In the genomic region with DNA sequence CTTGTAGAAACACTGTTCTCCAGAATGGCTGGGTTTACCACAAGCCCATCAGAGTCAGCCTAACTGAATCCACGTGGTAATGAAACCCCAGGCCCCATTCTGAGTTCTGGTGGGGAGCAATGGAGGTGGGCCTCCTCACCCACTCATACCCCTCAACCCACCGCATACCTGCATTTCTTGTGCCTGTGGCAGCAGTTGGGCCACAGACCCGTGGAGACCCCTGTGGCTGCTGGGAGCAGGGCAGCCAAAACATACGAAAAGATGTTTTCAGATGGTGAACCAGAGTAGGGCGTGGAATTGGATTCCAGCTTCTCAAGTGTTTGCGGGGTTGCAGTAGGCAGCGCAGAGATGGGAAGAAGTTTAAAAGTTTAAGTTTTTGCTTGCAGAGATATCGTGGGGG, we compare ENCODE assay signal across 21 cellular contexts. TPM values are rescaled to one million over a fixed set of nuclear protein-coding genes. Genes with fewer than 3 reads are reported as not detected.
A peak's percentile ranks its signal among the peaks of the same experiment; 100 is the strongest.
DNase-seq lines count a peak whose midpoint lies in the region; ATAC-seq and TF ChIP-seq lines count a peak whose summit lies in the region.
"Had no signal": no experiment of that assay in that cellular context is flagged by ENCODE, and none has a peak within 500 bp of the region (broad histone marks: within the 10 kb centered on the region; RNA-seq: fewer than 3 reads in every experiment).

No MANE protein-coding gene starts in this region.

- CTCF ChIA-PET in CD4-positive, alpha-beta T cell (lab: Charles Lee), result interaction anchor here (2.0 kb wide), 1 partner anchor 17 kb away, joined by 4 read pairs; no protein-coding TSS in a partner anchor

- H3K27me3 ChIP-seq in CD4-positive, alpha-beta T cell (ENCODE audit: control insufficient read depth, insufficient read depth, low read length), result no peaks in the 10 kb centered on the region
- H3K27me3 ChIP-seq in DND-41 (ENCODE audit: insufficient read depth, low read length, poor library complexity) (no peaks in the 10 kb centered on the region), vagina (no peaks in the 10 kb centered on the region)
- H3K27me3 ChIP-seq: BE2C, MG63, Peyer's patch, SJSA1 had no signal

- no peak overlapping the region for H3K27ac ChIP-seq in CD4-positive, alpha-beta T cell (ENCODE audit: low read depth, low read length)
- H3K27ac ChIP-seq in DND-41 (ENCODE audit: low read length) (no peak overlapping the region), vagina (no peak overlapping the region)
- H3K27ac ChIP-seq: A549, Peyer's patch, SJSA1 had no signal

- H3K4me2 ChIP-seq in DND-41 (ENCODE audit: insufficient read depth, low read length), result no peak overlapping the region
- H3K4me2 ChIP-seq: A549 had no signal

- TF ChIP-seq POLR2A in vagina (IDR thresholded peaks at IDR 0.05), result no peak

- H3K36me3 Mint-ChIP-seq in CD4-positive, alpha-beta T cell (ENCODE audit: low read depth), result peaks cover 99% of the 10 kb centered on the region
- H3K36me3 Mint-ChIP-seq in activated T-helper 17 cell treated with anti-CD3 and anti-CD28 coated beads, Interleukin-2, amount 50 U/mL, for 72 hours (ENCODE audit: low read depth), result peaks cover 89% of the 10 kb centered on the region
- peaks cover 12 to 88% (median 29%) of the 10 kb centered on the region in 3 donors for H3K36me3 Mint-ChIP-seq in naive thymus-derived CD8-positive, alpha-beta T cell

- intact Hi-C loops in CD4-positive, alpha-beta T cell (cut with DNase I, micrococcal nuclease), result loop anchor here in 1 of 2 experiments (5.0 kb wide), 1 partner anchor 671 kb away; no protein-coding TSS in a partner anchor
- intact Hi-C loops in vagina (cut with DNase I), result no loop called here

- H3K9me3 Mint-ChIP-seq in CD4-positive, alpha-beta T cell, result no peaks in the 10 kb centered on the region
- H3K9me3 Mint-ChIP-seq in activated T-helper 17 cell treated with anti-CD3 and anti-CD28 coated beads, Interleukin-2, amount 50 U/mL, for 72 hours, result no peaks in the 10 kb centered on the region
- no peaks in the 10 kb centered on the region for H3K9me3 Mint-ChIP-seq in naive thymus-derived CD8-positive, alpha-beta T cell
- H3K9me3 Mint-ChIP-seq: HFFc6 had no signal

- H3K4me1 ChIP-seq in DND-41 (ENCODE audit: insufficient read depth, low read length) (no peaks in the 10 kb centered on the region), vagina (peaks cover 9% of the 10 kb centered on the region)
- H3K4me1 ChIP-seq: A549, BE2C, Peyer's patch had no signal

- H2AFZ ChIP-seq in DND-41 (ENCODE audit: low read depth, low read length), result no peak overlapping the region

- no peak overlapping the region for H3K4me3 Mint-ChIP-seq in CD4-positive, alpha-beta T cell
- H3K4me3 Mint-ChIP-seq in activated T-helper 17 cell treated with anti-CD3 and anti-CD28 coated beads, Interleukin-2, amount 50 U/mL, for 72 hours, result no peak overlapping the region
- peak overlapping the region in 1 of 10 donors; percentile 63 for H3K4me3 Mint-ChIP-seq in naive thymus-derived CD8-positive, alpha-beta T cell
- H3K4me3 Mint-ChIP-seq: HFFc6 had no signal

- H4K20me1 ChIP-seq in DND-41 (ENCODE audit: insufficient read depth, low read length), result no peaks in the 10 kb centered on the region

- no peak for TF ChIP-seq CTCF in CD4-positive, alpha-beta T cell (IDR thresholded peaks at IDR 0.05)
- TF ChIP-seq CTCF in DND-41 (IDR thresholded peaks at IDR 0.05; ENCODE audit: borderline replicate concordance, extremely low read depth, low read length, poor library complexity, severe bottlenecking), result peak; percentile 7
- TF ChIP-seq CTCF in vagina (IDR thresholded peaks at IDR 0.05), result no peak

- H3K27ac Mint-ChIP-seq in CD4-positive, alpha-beta T cell, result peak overlapping the region; percentile 71
- H3K27ac Mint-ChIP-seq in activated T-helper 17 cell treated with anti-CD3 and anti-CD28 coated beads, Interleukin-2, amount 50 U/mL, for 72 hours, result peak overlapping the region; percentile 4
- peak overlapping the region; percentile 8 to 85 (median 60) for H3K27ac Mint-ChIP-seq in naive thymus-derived CD8-positive, alpha-beta T cell
- H3K27ac Mint-ChIP-seq: HFFc6 had no signal

- H3K9me3 ChIP-seq in CD4-positive, alpha-beta T cell (ENCODE audit: control insufficient read depth, low read length), result no peaks in the 10 kb centered on the region
- H3K9me3 ChIP-seq in DND-41 (ENCODE audit: insufficient read depth, low read length, severe bottlenecking) (no peaks in the 10 kb centered on the region), vagina (no peaks in the 10 kb centered on the region)
- H3K9me3 ChIP-seq: A549, BE2C, MG63, Peyer's patch, SJSA1 had no signal

- no peak for ATAC-seq in CD4-positive, alpha-beta T cell (ENCODE audit: poor library complexity)
- no peak for ATAC-seq in DND-41 (ENCODE audit: insufficient read depth, low read depth)
- ATAC-seq in activated T-helper 17 cell treated with anti-CD3 and anti-CD28 coated beads, Interleukin-2, amount 50 U/mL, for 72 hours (replicated peaks), result no peak
- no peak for ATAC-seq in naive thymus-derived CD8-positive, alpha-beta T cell
- no peak for ATAC-seq in GM18868 (IDR thresholded peaks at IDR 0.05; ENCODE audit: unreplicated experiment)
- ATAC-seq: A549 had no signal

- H3K36me3 ChIP-seq in DND-41 (ENCODE audit: insufficient read depth, low read length) (no peaks in the 10 kb centered on the region), vagina (peaks cover 0 to 11% of the 10 kb centered on the region in 2 donors)
- H3K36me3 ChIP-seq: BE2C, MG63 had no signal

- H3K4me3 ChIP-seq in DND-41 (ENCODE audit: low read depth in 1 of 2, low read length in 2 of 2) (no peak overlapping the region), vagina (no peak overlapping the region)
- H3K4me3 ChIP-seq: A549, MG63, Peyer's patch, SJSA1 had no signal

- no peaks in the 10 kb centered on the region for H3K27me3 Mint-ChIP-seq in CD4-positive, alpha-beta T cell
- H3K27me3 Mint-ChIP-seq in activated T-helper 17 cell treated with anti-CD3 and anti-CD28 coated beads, Interleukin-2, amount 50 U/mL, for 72 hours, result no peaks in the 10 kb centered on the region
- H3K27me3 Mint-ChIP-seq in naive thymus-derived CD8-positive, alpha-beta T cell, result no peaks in the 10 kb centered on the region

- POLR2A ChIA-PET in CD4-positive, alpha-beta T cell (lab: Charles Lee), result interaction anchor here (1.4 kb wide), 1 partner anchor 11 kb away, joined by 3 read pairs; no protein-coding TSS in a partner anchor
- POLR2A ChIA-PET in naive thymus-derived CD8-positive, alpha-beta T cell (lab: Charles Lee), result no interaction called here

- no peaks in the 10 kb centered on the region for H3K79me2 ChIP-seq in DND-41 (ENCODE audit: insufficient read depth, low read length)

- H3K4me1 Mint-ChIP-seq in CD4-positive, alpha-beta T cell (ENCODE audit: low read depth), result peaks cover 63% of the 10 kb centered on the region
- peaks cover 12% of the 10 kb centered on the region for H3K4me1 Mint-ChIP-seq in activated T-helper 17 cell treated with anti-CD3 and anti-CD28 coated beads, Interleukin-2, amount 50 U/mL, for 72 hours
- peaks cover 37 to 78% (median 59%) of the 10 kb centered on the region in 4 donors for H3K4me1 Mint-ChIP-seq in naive thymus-derived CD8-positive, alpha-beta T cell

- no peak for DNase-seq in CD4-positive, alpha-beta T cell
- DNase-seq in DND-41 (no peak), vagina (ENCODE audit: extremely low spot score in 2 of 2) (no peak), middle frontal gyrus (ENCODE audit: extremely low spot score, low spot score) (no peak)
- DNase-seq in naive thymus-derived CD8-positive, alpha-beta T cell, result no peak
- DNase-seq: BE2C, COR-L47, HFFc6, Kasumi-1, MG63, NCI-H1417, NCI-H1694 treated with DMSO at 0.1 percent for 48 hours, NCI-H2081 treated with DMSO at 0.1 percent for 48 hours, NCI-H2171 treated with DMSO at 0.1 percent for 48 hours, NCI-H446, NCI-H526, Peyer's patch had no signal

- H3K9ac ChIP-seq in DND-41 (ENCODE audit: low read depth, low read length), result no peak overlapping the region

RNA-seq across cellular contexts. Expression of gene ITGA6, which starts 51.0 kb away (rescaled TPM):
- total RNA-seq in CD4-positive, alpha-beta T cell, result 10 to 100 TPM; 53.5 to 58.0 TPM
- total RNA-seq in activated T-helper 17 cell treated with anti-CD3 and anti-CD28 coated beads, Interleukin-2, amount 50 U/mL, for 72 hours, result 1 to 10 TPM; 2.2 to 4.9 TPM
- total RNA-seq in naive thymus-derived CD8-positive, alpha-beta T cell, result 100 to 1,000 TPM; 119 to 127 TPM
- 10 to 100 TPM; 58.4 to 80.0 (median 64.2) TPM for polyA plus RNA-seq in naive thymus-derived CD8-positive, alpha-beta T cell
- total RNA-seq in vagina, result 82.3 TPM

Comparison
In these comparisons a context has a peak if more than half of its experiments do, and no peak if none do; other contexts are left out.
1. H3K27ac Mint-ChIP-seq: peak in every context shown above with its lines; median percentile 71 in CD4-positive, alpha-beta T cell; 60 in naive thymus-derived CD8-positive, alpha-beta T cell; 4 in activated T-helper 17 cell treated with anti-CD3 and anti-CD28 coated beads, Interleukin-2, amount 50 U/mL, for 72 hours.
2. RNA of gene ITGA6, which starts 51.0 kb away (total RNA-seq): 119 to 127 TPM in naive thymus-derived CD8-positive, alpha-beta T cell, 82.3 TPM in vagina (single experiment) and 53.5 to 58.0 TPM in CD4-positive, alpha-beta T cell; 2.2 to 4.9 TPM in activated T-helper 17 cell treated with anti-CD3 and anti-CD28 coated beads, Interleukin-2, amount 50 U/mL, for 72 hours; every median in the first group is over 4 times any median in the second.